22 cellular contexts compared by ENCODE assay signal in genomic region chr15:43270113-43270665, GRCh38. TPM values are rescaled to one million over a fixed set of nuclear protein-coding genes. Genes with fewer than 3 reads are reported as not detected.
"Had no signal": no experiment of that assay in that cellular context is flagged by ENCODE, and none has a peak within 500 bp of the region (broad histone marks: within the 10 kb centered on the region; RNA-seq: fewer than 3 reads in every experiment).

No MANE protein-coding gene starts in this region.

- H3K9me3 ChIP-seq: prostate gland, thyroid gland, uterus had no signal

- H3K9me3 Mint-ChIP-seq: activated T-helper 2 cell treated with anti-CD3 and anti-CD28 coated beads, Interferon-gamma antibody, Interleukin-2, Interleukin-4, amounts not matched to agents 10 μg/mL and 5 μg/mL and 100 μg/mL, durations not matched to agents 14 hours and 24 hours and 36 hours; central memory CD8-positive, alpha-beta T cell had no signal

- DNase-seq: activated CD4-positive, alpha-beta T cell treated with anti-CD3 and anti-CD28 coated beads, Interleukin-2, amount 50 U/mL, for 1 hour; activated CD4-positive, CD25-positive, alpha-beta regulatory T cell; activated T-cell treated with anti-CD3 and anti-CD28 coated beads for 4 hours; amniotic stem cell; effector memory CD4-positive, alpha-beta T cell; hippocampal formation; kidney glomerular epithelial cell; stimulated activated CD4-positive, alpha-beta T cell treated with anti-CD3 and anti-CD28 coated beads, Interleukin-2, amount 100 ng/mL, for 48 hours; stimulated activated CD8-positive, alpha-beta memory T cell treated with anti-CD3 and anti-CD28 coated beads, Interleukin-4, amount 100 ng/mL, for 48 hours; thyroid gland; uterus had no signal

- H3K4me3 ChIP-seq: prostate gland, thyroid gland, uterus had no signal

- H3K4me1 Mint-ChIP-seq: brain, mesothelial cell of epicardium had no signal

- H3K27ac Mint-ChIP-seq: activated naive CD4-positive, alpha-beta T cell treated with anti-CD3 and anti-CD28 coated beads, Interleukin-2, amount 10 ng/mL, durations not matched to agents 7 days and 5 days; activated T-helper 2 cell treated with anti-CD3 and anti-CD28 coated beads, Interferon-gamma antibody, Interleukin-2, Interleukin-4, amounts not matched to agents 10 μg/mL and 5 μg/mL and 100 μg/mL, durations not matched to agents 14 hours and 24 hours and 36 hours; brain; mesothelial cell of epicardium had no signal

- H3K36me3 Mint-ChIP-seq: activated naive CD4-positive, alpha-beta T cell treated with anti-CD3 and anti-CD28 coated beads, Interleukin-2, amount 10 ng/mL, durations not matched to agents 7 days and 5 days; brain; mesothelial cell of epicardium had no signal

- H3K27ac ChIP-seq: epithelial cell of prostate, prostate gland, thyroid gland, uterus had no signal

- H3K4me1 ChIP-seq: prostate gland, thyroid gland, uterus had no signal

- H3K36me3 ChIP-seq: prostate gland, thyroid gland, uterus had no signal

- H3K4me3 Mint-ChIP-seq: activated naive CD4-positive, alpha-beta T cell treated with anti-CD3 and anti-CD28 coated beads, Interleukin-2, amount 10 ng/mL, durations not matched to agents 7 days and 5 days; brain; central memory CD8-positive, alpha-beta T cell; mesothelial cell of epicardium had no signal

- H3K27me3 ChIP-seq: thyroid gland, uterus had no signal

RNA-seq across cellular contexts. Expression of gene TGM5, which starts 3.5 kb away (rescaled TPM):
- total RNA-seq: activated CD8-positive, alpha-beta memory T cell treated with anti-CD3 and anti-CD28 coated beads for 36 hours; mesothelial cell of epicardium; myocyte; thyroid gland; uterus had no signal

RNA-seq across cellular contexts. Expression of gene TGM7, which starts 31.9 kb away (rescaled TPM):
- total RNA-seq: activated CD8-positive, alpha-beta memory T cell treated with anti-CD3 and anti-CD28 coated beads for 36 hours; activated T-helper 2 cell treated with anti-CD3 and anti-CD28 coated beads, Interferon-gamma antibody, Interleukin-2, Interleukin-4, amounts not matched to agents 10 μg/mL and 5 μg/mL and 100 μg/mL, durations not matched to agents 14 hours and 24 hours and 36 hours; lower leg skin; mesothelial cell of epicardium; myocyte; T-helper 1 cell treated with Interleukin-12 subunit alpha and Interleukin-12 subunit beta and Interleukin-4 antibody, amounts not matched to agents 30 ng/mL and 1 ng/mL, for 36 hours; thyroid gland; uterus had no signal

RNA-seq across cellular contexts. Expression of gene EPB42, which starts 49.4 kb away (rescaled TPM):
- total RNA-seq: activated CD8-positive, alpha-beta memory T cell treated with anti-CD3 and anti-CD28 coated beads for 36 hours; activated T-helper 2 cell treated with anti-CD3 and anti-CD28 coated beads, Interferon-gamma antibody, Interleukin-2, Interleukin-4, amounts not matched to agents 10 μg/mL and 5 μg/mL and 100 μg/mL, durations not matched to agents 14 hours and 24 hours and 36 hours; myocyte; T-helper 1 cell treated with Interleukin-12 subunit alpha and Interleukin-12 subunit beta and Interleukin-4 antibody, amounts not matched to agents 30 ng/mL and 1 ng/mL, for 36 hours; thyroid gland had no signal
